In genomic region chr2:152635635-152636298, GRCh38 we compare ENCODE assay signal across 8 cellular contexts.
A peak's percentile ranks its signal among the peaks of the same experiment; 100 is the strongest.
DNase-seq lines count a peak whose midpoint lies in the region; ATAC-seq, FAIRE-seq and TF ChIP-seq lines count a peak whose summit lies in the region.

No MANE protein-coding gene starts in this region.

- H3K9me3 ChIP-seq in SU-DHL-6 (ENCODE audit: insufficient read depth, low read length) (no peaks in the 10 kb centered on the region), adipocyte (ENCODE audit: control insufficient read depth, low read length) (no peaks in the 10 kb centered on the region), right cardiac atrium (ENCODE audit: control insufficient read depth, low read length) (no peaks in the 10 kb centered on the region), small intestine (ENCODE audit: control insufficient read depth, low read depth) (no peaks in the 10 kb centered on the region)

- H3K9ac ChIP-seq in SU-DHL-6 (ENCODE audit: low read length), result no peak overlapping the region
- H3K9ac ChIP-seq in adipocyte (ENCODE audit: low read length), result no peak overlapping the region

- ATAC-seq in GM19438 (IDR thresholded peaks at IDR 0.05; ENCODE audit: low read depth, unreplicated experiment) (peak; percentile 73), right cardiac atrium (peak; percentile 44 to 66), HG03139 (IDR thresholded peaks at IDR 0.05; ENCODE audit: unreplicated experiment) (no peak)

- 35% methylated on average over 5 of the region's 5 CpGs for WGBS in right cardiac atrium
- WGBS in small intestine, 3 donors, result 18 to 30% (median 30%) methylated on average over 5 of the region's 5 CpGs

- no peak for FAIRE-seq in small intestine (lab: Jason Lieb, UNC)

- TF ChIP-seq CTCF in C4-2B (conservative IDR thresholded peaks at IDR 0.05) (peak; percentile 80), SU-DHL-6 (IDR thresholded peaks at IDR 0.05; ENCODE audit: insufficient read depth, low read length, poor library complexity, severe bottlenecking) (peak; percentile 64)

- no peaks in the 10 kb centered on the region for H3K79me2 ChIP-seq in SU-DHL-6 (ENCODE audit: insufficient read depth, low read length)

- H3K4me2 ChIP-seq in SU-DHL-6 (ENCODE audit: low read depth, low read length, poor library complexity, severe bottlenecking), result no peak overlapping the region

- no peaks in the 10 kb centered on the region for H3K9me2 ChIP-seq in SU-DHL-6 (replicated peaks; ENCODE audit: insufficient read depth, low read length)

- H3K4me1 ChIP-seq in adipocyte (ENCODE audit: control insufficient read depth, insufficient read depth, low read length) (no peaks in the 10 kb centered on the region), right cardiac atrium (ENCODE audit: control insufficient read depth, insufficient read depth, low read length) (no peaks in the 10 kb centered on the region), small intestine (ENCODE audit: control insufficient read depth in 2 of 2, insufficient read depth in 1 of 2, low read depth in 1 of 2, low read length in 1 of 2) (no peaks in the 10 kb centered on the region)

- no peaks in the 10 kb centered on the region for H4K20me1 ChIP-seq in SU-DHL-6 (ENCODE audit: low read depth, low read length)

- H3K27ac ChIP-seq in C4-2B (no peak overlapping the region), SU-DHL-6 (ENCODE audit: low read depth, low read length) (no peak overlapping the region), right cardiac atrium (ENCODE audit: low read length) (no peak overlapping the region), small intestine (ENCODE audit: low read depth in 1 of 2, low read length in 1 of 2) (no peak overlapping the region)

- H2AFZ ChIP-seq in SU-DHL-6 (ENCODE audit: low read depth, low read length, severe bottlenecking), result no peak overlapping the region

- no peaks in the 10 kb centered on the region for H3K36me3 ChIP-seq in SU-DHL-6 (ENCODE audit: low read length)
- peaks cover 52% of the 10 kb centered on the region for H3K36me3 ChIP-seq in adipocyte (ENCODE audit: control insufficient read depth, insufficient read depth, low read length, severe bottlenecking)
- peaks cover 0 to 2% of the 10 kb centered on the region in 2 donors for H3K36me3 ChIP-seq in small intestine (ENCODE audit: control insufficient read depth in 2 of 2, insufficient read depth in 2 of 2, low read length in 2 of 2)

- no peak overlapping the region for H3K4me3 ChIP-seq in SU-DHL-6 (ENCODE audit: insufficient read depth, low read length, poor library complexity, severe bottlenecking)
- no peak overlapping the region for H3K4me3 ChIP-seq in adipocyte (ENCODE audit: low read length)
- no peak overlapping the region for H3K4me3 ChIP-seq in right cardiac atrium (ENCODE audit: low read length)
- H3K4me3 ChIP-seq in small intestine (ENCODE audit: low read depth in 1 of 2, low read length in 2 of 2), result no peak overlapping the region

- DNase-seq in LHCN-M2 (ENCODE audit: low read depth), result peak; percentile 49
- peak; percentile 75 for DNase-seq in adipocyte (ENCODE audit: low read depth)
- peak; percentile 47 to 58 (median 53) for DNase-seq in right cardiac atrium
- DNase-seq in small intestine, result peak; percentile 68

- H3K27me3 ChIP-seq in SU-DHL-6 (ENCODE audit: low read length) (no peaks in the 10 kb centered on the region), adipocyte (replicated peaks; ENCODE audit: control insufficient read depth, insufficient read depth, low read length) (no peaks in the 10 kb centered on the region), right cardiac atrium (ENCODE audit: control insufficient read depth, insufficient read depth) (no peaks in the 10 kb centered on the region), small intestine (ENCODE audit: control insufficient read depth in 2 of 2, insufficient read depth in 2 of 2, low read length in 2 of 2) (no peaks in the 10 kb centered on the region)

- intact Hi-C loops in right cardiac atrium (cut with DNase I), result loop anchor here in 3 of 4 donors (5.0 to 10.0 kb wide), 3 partner anchors 301 to 601 kb away; partner anchors contain the start of gene FMNL2 (in 1 of the 3)

- H3F3A ChIP-seq in SU-DHL-6 (ENCODE audit: insufficient read depth), result no peaks in the 10 kb centered on the region
